21 cellular contexts compared by ENCODE assay signal in genomic region chr2:46119453-46119852, GRCh38.
DNase-seq lines count a peak whose midpoint lies in the region; ATAC-seq and TF ChIP-seq lines count a peak whose summit lies in the region.
"Had no signal": no experiment of that assay in that cellular context is flagged by ENCODE, and none has a peak within 500 bp of the region (broad histone marks: within the 10 kb centered on the region; RNA-seq: fewer than 3 reads in every experiment).

No MANE protein-coding gene starts in this region.

- H3K27me3 ChIP-seq in adipocyte (replicated peaks; ENCODE audit: control insufficient read depth, insufficient read depth, low read length) = no peaks in the 10 kb centered on the region
- H3K27me3 ChIP-seq in gastroesophageal sphincter = no peaks in the 10 kb centered on the region
- H3K27me3 ChIP-seq: Peyer's patch had no signal

- H3K4me1 Mint-ChIP-seq in osteocyte (ENCODE audit: unreplicated experiment) = peaks cover 31% of the 10 kb centered on the region
- H3K4me1 Mint-ChIP-seq: neural crest cell had no signal

- no peak for TF ChIP-seq POLR2A in gastroesophageal sphincter (IDR thresholded peaks at IDR 0.05)

- peaks cover 46% of the 10 kb centered on the region for H3K4me1 ChIP-seq in adipocyte (ENCODE audit: control insufficient read depth, insufficient read depth, low read length)
- peaks cover 0 to 36% (median 0%) of the 10 kb centered on the region in 3 donors for H3K4me1 ChIP-seq in gastroesophageal sphincter

- no peak for TF ChIP-seq EP300 in gastroesophageal sphincter (IDR thresholded peaks at IDR 0.05)

- TF ChIP-seq CTCF in AG09309 (IDR thresholded peaks at IDR 0.05; ENCODE audit: control insufficient read depth, insufficient read depth, low read depth, low read length, missing control alignments) = no peak
- no peak for TF ChIP-seq CTCF in gastroesophageal sphincter (IDR thresholded peaks at IDR 0.05)
- TF ChIP-seq CTCF in osteocyte (IDR thresholded peaks at IDR 0.05) = no peak

- H3K27me3 Mint-ChIP-seq in osteocyte (ENCODE audit: unreplicated experiment) = no peaks in the 10 kb centered on the region
- H3K27me3 Mint-ChIP-seq: activated T-cell treated with anti-CD3 and anti-CD28 coated beads, Interleukin-2, amount 50 U/mL, for 24 hours had no signal

- no peak overlapping the region for H3K4me3 Mint-ChIP-seq in osteocyte (ENCODE audit: unreplicated experiment)
- H3K4me3 Mint-ChIP-seq: activated T-cell treated with anti-CD3 and anti-CD28 coated beads, Interleukin-2, amount 50 U/mL, for 24 hours; neural crest cell had no signal

- peak; percentile 61 for DNase-seq in AG09309 (ENCODE audit: low read depth)
- DNase-seq in adipocyte (ENCODE audit: low read depth) = peak; percentile 93
- DNase-seq in osteocyte (ENCODE audit: extremely low spot score, unreplicated experiment) = no peak
- DNase-seq in D341Med (ENCODE audit: low spot score) = no peak
- DNase-seq in NCI-H446 treated with DMSO at 0.1 percent for 48 hours (lab: John Stamatoyannopoulos, UW) = no peak
- DNase-seq in Kasumi-1 (lab: John Stamatoyannopoulos, UW) = no peak
- DNase-seq: activated CD4-positive, alpha-beta T cell treated with anti-CD3 and anti-CD28 coated beads for 48 hours; activated T-cell treated with anti-CD3 and anti-CD28 coated beads, Interleukin-2, amount 50 U/mL, for 24 hours; AML-193; amniotic stem cell; DND-41; head of caudate nucleus; left colon; NCI-H1436 treated with DMSO at 0.1 percent for 48 hours; NCI-H510A; Peyer's patch had no signal

- H3K9me3 Mint-ChIP-seq in osteocyte (ENCODE audit: unreplicated experiment) = no peaks in the 10 kb centered on the region
- H3K9me3 Mint-ChIP-seq: activated T-cell treated with anti-CD3 and anti-CD28 coated beads, Interleukin-2, amount 50 U/mL, for 24 hours had no signal

- H3K36me3 ChIP-seq in adipocyte (ENCODE audit: control insufficient read depth, insufficient read depth, low read length, severe bottlenecking) (no peaks in the 10 kb centered on the region), gastroesophageal sphincter (no peaks in the 10 kb centered on the region)
- H3K36me3 ChIP-seq: Peyer's patch, thoracic aorta had no signal

- H3K4me3 ChIP-seq in AG09309 (ENCODE audit: control insufficient read depth, low read depth, low read length) = no peak overlapping the region
- peak overlapping the region; percentile 42 for H3K4me3 ChIP-seq in adipocyte (ENCODE audit: low read length)
- H3K4me3 ChIP-seq in gastroesophageal sphincter = no peak overlapping the region
- H3K4me3 ChIP-seq: Peyer's patch, thoracic aorta had no signal

- H3K9ac ChIP-seq in adipocyte (ENCODE audit: low read length) = peak overlapping the region; percentile 36
- H3K9ac ChIP-seq: KMS-11 had no signal

- H3K9me3 ChIP-seq in adipocyte (ENCODE audit: control insufficient read depth, low read length) (no peaks in the 10 kb centered on the region), gastroesophageal sphincter (no peaks in the 10 kb centered on the region)
- H3K9me3 ChIP-seq: Peyer's patch, thoracic aorta had no signal

- WGBS in gastroesophageal sphincter (ENCODE audit: low coverage in 1 of 2), 2 donors = 71 to 90% methylated on average over 4 to 5 of the region's 5 CpGs

- H3K27ac ChIP-seq in gastroesophageal sphincter = peak overlapping the region in 3 of 4 donors; percentile 2 to 33 (median 22)
- H3K27ac ChIP-seq: KMS-11 had no signal

- peak; percentile 27 for ATAC-seq in gastroesophageal sphincter
- no peak for ATAC-seq in HG03457 (IDR thresholded peaks at IDR 0.05; ENCODE audit: unreplicated experiment)
- ATAC-seq: left colon had no signal

- peak overlapping the region; percentile 71 for H3K27ac Mint-ChIP-seq in osteocyte (ENCODE audit: unreplicated experiment)
- H3K27ac Mint-ChIP-seq: activated T-cell treated with anti-CD3 and anti-CD28 coated beads, Interleukin-2, amount 50 U/mL, for 24 hours had no signal

- H3K36me3 Mint-ChIP-seq in osteocyte (ENCODE audit: unreplicated experiment) = no peaks in the 10 kb centered on the region

Comparison
In these comparisons a context has a peak if more than half of its experiments do, and no peak if none do; other contexts are left out.
1. DNase-seq: peak in AG09309 (single experiment) and adipocyte (single experiment); none in osteocyte (single experiment), D341Med (single experiment), NCI-H446 treated with DMSO at 0.1 percent for 48 hours (single experiment) and Kasumi-1 (0 of 2).